8 cellular contexts compared by ENCODE assay signal in genomic region chr5:151772029-151772867, GRCh38. TPM values are rescaled to one million over a fixed set of nuclear protein-coding genes. Genes with fewer than 3 reads are reported as not detected.
DNase-seq lines count a peak whose midpoint lies in the region; ATAC-seq and TF ChIP-seq lines count a peak whose summit lies in the region.

No MANE protein-coding gene starts in this region.

- POLR2A ChIA-PET in MCF 10A (lab: Yijun Ruan, JAX), result interaction anchor here (0.5 to 7.4 kb wide), 36 partner anchors 9 to 1701 kb away, joined by 3 to 162 read pairs (median 6); partner anchors contain the start of genes ATOX1, DCTN4, GM2A and RBM22

- no peaks in the 10 kb centered on the region for H3K27me3 ChIP-seq in DND-41 (ENCODE audit: insufficient read depth, low read length, poor library complexity)

- peaks cover 24% of the 10 kb centered on the region for H3K36me3 Mint-ChIP-seq in MCF 10A (ENCODE audit: insufficient read depth, unreplicated experiment)

- no peak for ATAC-seq in DND-41 (ENCODE audit: insufficient read depth, low read depth)
- ATAC-seq in HG03521 (IDR thresholded peaks at IDR 0.05; ENCODE audit: unreplicated experiment), result no peak

- intact Hi-C loops in MCF 10A (cut with micrococcal nuclease), result loop anchor here (2.0 kb wide), 1 partner anchor 371 kb away; no protein-coding TSS in a partner anchor

- peaks cover 19% of the 10 kb centered on the region for H3K4me1 Mint-ChIP-seq in MCF 10A (ENCODE audit: insufficient read depth, unreplicated experiment)

- peak overlapping the region; percentile 87 for H3K4me2 ChIP-seq in DND-41 (ENCODE audit: insufficient read depth, low read length)

- H3K4me3 ChIP-seq in DND-41 (ENCODE audit: low read depth in 1 of 2, low read length in 2 of 2), result peak overlapping the region; percentile 93 to 95
- peak overlapping the region; percentile 85 for H3K4me3 ChIP-seq in HFF-Myc (replicated peaks; ENCODE audit: low read depth, low read length)

- peaks cover 73% of the 10 kb centered on the region for H3K79me2 ChIP-seq in DND-41 (ENCODE audit: insufficient read depth, low read length)

- no peaks in the 10 kb centered on the region for H3K27me3 Mint-ChIP-seq in MCF 10A (ENCODE audit: insufficient read depth, unreplicated experiment)

- H3K9me3 ChIP-seq in DND-41 (ENCODE audit: insufficient read depth, low read length, severe bottlenecking), result no peaks in the 10 kb centered on the region

- BruUV-seq in MCF 10A (replicated peaks; lab: Mats Ljungman, UMichigan), result no TSS peak

- H4K20me1 ChIP-seq in DND-41 (ENCODE audit: insufficient read depth, low read length), result peaks cover 50% of the 10 kb centered on the region

- peaks cover 39% of the 10 kb centered on the region for H3K36me3 ChIP-seq in DND-41 (ENCODE audit: insufficient read depth, low read length)

- no peak overlapping the region for H3K27ac Mint-ChIP-seq in MCF 10A (ENCODE audit: low read depth, unreplicated experiment)

- CTCF ChIA-PET in MCF 10A (lab: Yijun Ruan, JAX), result interaction anchor here (0.5 to 5.5 kb wide), 21 partner anchors 9 to 733 kb away, joined by 3 to 47 read pairs (median 4); partner anchors contain the start of gene ATOX1

- H2AFZ ChIP-seq in DND-41 (ENCODE audit: low read depth, low read length), result peak overlapping the region; percentile 63

- H3K4me3 Mint-ChIP-seq in MCF 10A (ENCODE audit: unreplicated experiment), result no peak overlapping the region

- H3K27ac ChIP-seq in DND-41 (ENCODE audit: low read length), result peak overlapping the region; percentile 94

- H3K4me1 ChIP-seq in DND-41 (ENCODE audit: insufficient read depth, low read length), result peaks cover 51% of the 10 kb centered on the region

- H3K9me3 Mint-ChIP-seq in MCF 10A (ENCODE audit: unreplicated experiment), result no peaks in the 10 kb centered on the region

- peak overlapping the region; percentile 98 for H3K9ac ChIP-seq in DND-41 (ENCODE audit: low read depth, low read length)

- DNase-seq in DND-41 (peak; percentile 51), HFF-Myc (ENCODE audit: extremely low read depth, low read depth) (no peak), SW480 (ENCODE audit: low spot score) (peak; percentile 52), MCF 10A (ENCODE audit: unreplicated experiment) (peak; percentile 57), iris pigment epithelial cell (ENCODE audit: low read depth) (peak; percentile 49), OCI-M2 (lab: John Stamatoyannopoulos, UW; ENCODE audit: unreplicated experiment) (no peak)
- DNase-seq in stimulated activated CD4-positive, alpha-beta T cell treated with anti-CD3 and anti-CD28 coated beads, Interleukin-12 subunit alpha, Interleukin-12 subunit beta, amount 100 ng/mL, for 24 hours (ENCODE audit: low read depth in 2 of 2), result peak; percentile 14 to 34

- TF ChIP-seq CTCF in DND-41 (IDR thresholded peaks at IDR 0.05; ENCODE audit: borderline replicate concordance, extremely low read depth, low read length, poor library complexity, severe bottlenecking) (peak; percentile 11), HFF-Myc (IDR thresholded peaks at IDR 0.05; ENCODE audit: low read depth, low read length, missing control alignments) (no peak), MCF 10A (IDR thresholded peaks at IDR 0.05; ENCODE audit: unreplicated experiment) (no peak)

RNA-seq across cellular contexts. Expression of gene G3BP1, which starts 0.5 kb away (rescaled TPM):
- total RNA-seq in MCF 10A (2022), result 279 and 282 TPM in 2 replicates

RNA-seq across cellular contexts. Expression of gene ATOX1, which starts 13.8 kb away (rescaled TPM):
- 155 and 168 TPM in 2 replicates for total RNA-seq in MCF 10A (2022)

Comparison
In these comparisons a context has a peak if more than half of its experiments do, and no peak if none do; other contexts are left out.
1. DNase-seq: peak in DND-41 (single experiment), SW480 (single experiment), MCF 10A (single experiment), iris pigment epithelial cell (single experiment) and stimulated activated CD4-positive, alpha-beta T cell treated with anti-CD3 and anti-CD28 coated beads, Interleukin-12 subunit alpha, Interleukin-12 subunit beta, amount 100 ng/mL, for 24 hours (2 of 2); none in HFF-Myc (single experiment) and OCI-M2 (single experiment).